In the genomic region with DNA sequence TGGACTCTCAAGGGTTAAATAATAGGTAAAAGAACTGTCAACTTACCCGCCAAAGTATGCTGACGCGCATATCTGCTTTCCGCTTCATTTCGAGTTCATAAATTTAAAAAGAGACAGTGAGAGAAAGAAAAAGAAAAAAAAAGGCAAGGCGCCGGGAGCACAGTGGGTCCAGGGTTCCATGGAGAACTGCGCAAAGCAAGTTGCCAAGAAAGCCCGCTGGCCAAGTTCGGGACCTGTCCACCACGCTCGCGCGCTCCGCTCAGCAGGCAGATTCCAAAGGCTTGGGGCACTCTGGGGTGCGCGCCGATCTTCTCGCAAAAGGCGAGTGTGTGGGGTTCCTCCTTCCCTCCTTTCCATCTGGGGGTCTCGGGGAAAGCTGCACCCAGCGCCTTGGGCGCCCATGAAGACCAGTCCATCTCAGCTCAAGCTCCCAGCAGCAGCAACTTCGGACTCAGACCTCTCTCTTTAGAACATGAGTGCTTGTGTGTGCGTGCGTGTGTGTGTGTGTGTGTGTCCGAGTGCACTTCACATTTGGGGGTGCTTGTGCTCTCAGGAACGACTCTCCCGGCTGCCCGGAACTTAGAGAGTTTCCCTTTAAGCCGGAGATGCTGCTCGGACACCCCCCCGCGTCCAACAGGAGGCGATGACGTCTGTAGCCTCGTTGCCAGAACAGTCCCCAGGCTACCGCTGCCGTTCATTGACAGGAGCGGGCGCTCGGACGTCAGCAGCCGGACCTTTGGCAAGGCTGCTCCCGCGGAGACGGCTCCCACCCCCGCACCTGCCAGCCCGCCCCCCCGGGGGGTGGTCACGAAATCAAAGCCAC, we compare ENCODE assay signal across 8 cellular contexts.
DNase-seq lines count a peak whose midpoint lies in the region; ATAC-seq lines count a peak whose summit lies in the region.

No MANE protein-coding gene starts in this region.

- peak overlapping the region; percentile 25 for H3K4me3 ChIP-seq in SJSA1

- H3K9me3 ChIP-seq in SJSA1 (replicated peaks), result no peaks in the 10 kb centered on the region

- no peak overlapping the region for H3K27ac ChIP-seq in SJSA1

- DNase-seq in EL (peak; percentile 79), SJSA1 (ENCODE audit: low read depth in 1 of 2, low spot score in 2 of 2) (peak; percentile 42 to 62), Right ventricle myocardium inferior (ENCODE audit: missing footprints) (peak; percentile 91), pons (ENCODE audit: low spot score) (peak; percentile 24), T-helper 2 cell (no peak), SKM-1 treated with dmso at 0.1 percent for 144 hours (lab: John Stamatoyannopoulos, UW; ENCODE audit: unreplicated experiment) (no peak)

- H3K36me3 ChIP-seq in SJSA1, result no peaks in the 10 kb centered on the region

- H3K4me1 ChIP-seq in SJSA1 (replicated peaks), result peaks cover 14% of the 10 kb centered on the region

- peak; percentile 88 for ATAC-seq in Right ventricle myocardium inferior
- ATAC-seq in HG03354 (IDR thresholded peaks at IDR 0.05; ENCODE audit: poor library complexity, severe bottlenecking, unreplicated experiment), result no peak
- no peak for ATAC-seq in HG03025 (IDR thresholded peaks at IDR 0.05; ENCODE audit: low FRiP score, unreplicated experiment)

- peaks cover 44% of the 10 kb centered on the region for H3K27me3 ChIP-seq in SJSA1 (replicated peaks)

- intact Hi-C loops in Right ventricle myocardium inferior (cut with DNase I), result loop anchor here (5.0 kb wide), 2 partner anchors 100 to 110 kb away; no protein-coding TSS in a partner anchor

Comparison
In these comparisons a context has a peak if more than half of its experiments do, and no peak if none do; other contexts are left out.
1. DNase-seq: peak in EL (single experiment), SJSA1 (2 of 2), Right ventricle myocardium inferior (single experiment) and pons (single experiment); none in T-helper 2 cell (0 of 5) and SKM-1 treated with dmso at 0.1 percent for 144 hours (single experiment).